8 cellular contexts compared by ENCODE assay signal in the genomic region with DNA sequence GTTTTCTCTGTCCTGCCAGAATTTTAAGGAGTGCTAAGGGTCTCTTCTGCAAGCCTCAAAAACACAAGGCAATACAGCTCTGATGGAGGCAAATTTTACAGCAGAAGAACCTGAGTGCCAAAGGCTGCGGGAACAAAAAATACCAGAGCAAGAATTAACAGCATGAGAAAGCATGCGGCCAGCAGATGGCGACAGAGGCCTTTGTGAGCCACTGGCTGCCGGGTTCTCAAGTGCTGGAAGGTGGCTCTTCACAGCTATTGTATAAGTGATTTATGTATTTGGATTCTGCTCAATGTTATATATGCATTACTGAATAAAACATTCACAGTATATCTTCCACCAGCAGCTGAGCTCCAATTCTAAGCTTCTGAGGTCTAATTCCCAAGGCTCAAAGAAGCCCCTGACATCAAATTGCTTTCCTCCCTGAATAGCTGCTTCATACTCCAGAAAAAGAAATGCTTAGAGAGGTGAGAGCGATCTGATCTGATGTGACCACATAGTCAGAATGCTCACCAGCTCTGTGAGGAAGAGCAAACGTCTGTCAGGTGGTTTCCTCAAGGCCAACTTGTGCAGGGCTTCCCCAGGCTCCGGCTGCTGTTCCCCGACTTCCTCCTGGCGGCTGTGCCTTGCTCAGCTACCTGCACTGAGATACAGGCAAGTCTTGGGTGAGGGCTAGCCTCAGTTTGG. TPM values are rescaled to one million over a fixed set of nuclear protein-coding genes. Genes with fewer than 3 reads are reported as not detected.
A peak's percentile ranks its signal among the peaks of the same experiment; 100 is the strongest.
DNase-seq lines count a peak whose midpoint lies in the region; ATAC-seq and TF ChIP-seq lines count a peak whose summit lies in the region.

No MANE protein-coding gene starts in this region.

- H3K27me3 ChIP-seq in heart right ventricle = no peaks in the 10 kb centered on the region

- ATAC-seq in GM21447 (IDR thresholded peaks at IDR 0.05; ENCODE audit: unreplicated experiment) = peak; percentile 45
- peak; percentile 57 to 91 (median 78) for ATAC-seq in heart right ventricle
- no peak for ATAC-seq in GM18870 (IDR thresholded peaks at IDR 0.05; ENCODE audit: unreplicated experiment)

- no peak overlapping the region for H3K4me3 ChIP-seq in heart right ventricle

- H3K27ac ChIP-seq in heart right ventricle = no peak overlapping the region

- intact Hi-C loops in heart right ventricle (cut with DNase I) = loop anchor here (1.0 to 10.0 kb wide), 18 partner anchors 59 to 1411 kb away; a partner anchor contains a TSS

- H3K4me1 ChIP-seq in heart right ventricle = peaks cover 0 to 7% (median 0%) of the 10 kb centered on the region in 9 donors

- WGBS in heart right ventricle, 2 donors = 43% methylated on average over 9 of the region's 9 CpGs

- DNase-seq in AML-193 (lab: John Stamatoyannopoulos, UW) (peak; percentile 83 to 85), NCI-H146 treated with DMSO at 0.1 percent for 48 hours (lab: John Stamatoyannopoulos, UW; ENCODE audit: unreplicated experiment) (peak; percentile 65), SW480 (ENCODE audit: low spot score) (peak; percentile 58), heart right ventricle (peak; percentile 87), retina (peak; percentile 86)
- DNase-seq in activated naive CD8-positive, alpha-beta T cell treated with anti-CD3 and anti-CD28 coated beads, Interleukin-2, amount 50 U/mL, for 16 hours (ENCODE audit: low read depth, low spot score) = peak; percentile 60

- no peaks in the 10 kb centered on the region for H3K36me3 ChIP-seq in heart right ventricle

- H3K9me3 ChIP-seq in heart right ventricle = no peaks in the 10 kb centered on the region

- peak; percentile 90 to 98 (median 94) for TF ChIP-seq CTCF in heart right ventricle (IDR thresholded peaks at IDR 0.05)

RNA-seq across cellular contexts. Expression of a gene that starts 58.6 kb away (rescaled TPM):
- total RNA-seq in heart right ventricle = 10 to 100 TPM in 3 of 10 donors, 1 to 10 TPM in 7; 6.3 to 12.2 (median 9.2) TPM
- polyA plus RNA-seq in heart right ventricle = 1 to 10 TPM; 3.8 to 5.5 TPM
